In genomic region chrX:150200820-150201287, GRCh38 we compare ENCODE assay signal across 9 cellular contexts.
DNase-seq lines count a peak whose midpoint lies in the region; ATAC-seq, FAIRE-seq and TF ChIP-seq lines count a peak whose summit lies in the region.
"Had no signal": no experiment of that assay in that cellular context is flagged by ENCODE, and none has a peak within 500 bp of the region (broad histone marks: within the 10 kb centered on the region; RNA-seq: fewer than 3 reads in every experiment).

No MANE protein-coding gene starts in this region.

- DNase-seq in DMS 273 (lab: John Stamatoyannopoulos, UW; ENCODE audit: unreplicated experiment) (peak; percentile 71), SKM-1 (lab: John Stamatoyannopoulos, UW; ENCODE audit: unreplicated experiment) (peak; percentile 48), cardiac fibroblast (ENCODE audit: low read depth in 2 of 2) (peak; percentile 91 to 97), pons (ENCODE audit: low spot score) (peak; percentile 1), DMS79 treated with DMSO at 0.1 percent for 48 hours (lab: John Stamatoyannopoulos, UW) (no peak), D721Med (ENCODE audit: insufficient read length, low spot score) (no peak)

- H3K4me3 ChIP-seq in cardiac fibroblast (replicated peaks in 1 of 2; ENCODE audit: low read depth in 2 of 2, low read length in 2 of 2): no peak overlapping the region

- FAIRE-seq in D721Med (lab: Jason Lieb, UNC): no peak

- ATAC-seq in GM19455 (IDR thresholded peaks at IDR 0.05; ENCODE audit: unreplicated experiment) (peak; percentile 99), HG03439 (IDR thresholded peaks at IDR 0.05; ENCODE audit: unreplicated experiment) (peak; percentile 97)
- ATAC-seq: naive thymus-derived CD8-positive, alpha-beta T cell had no signal

- TF ChIP-seq CTCF in cardiac fibroblast (IDR thresholded peaks at IDR 0.05; ENCODE audit: low read depth, low read length) (no peak), D721Med (IDR thresholded peaks at IDR 0.05; ENCODE audit: insufficient read depth, missing control alignments) (no peak)

Comparison
In these comparisons a context has a peak if more than half of its experiments do, and no peak if none do; other contexts are left out.
1. DNase-seq: peak in DMS 273 (single experiment), SKM-1 (single experiment), cardiac fibroblast (2 of 2) and pons (single experiment); none in DMS79 treated with DMSO at 0.1 percent for 48 hours (single experiment) and D721Med (single experiment).